In genomic region chr17:17043668-17044226, GRCh38 we compare ENCODE assay signal across 8 cellular contexts. TPM values are rescaled to one million over a fixed set of nuclear protein-coding genes. Genes with fewer than 3 reads are reported as not detected.
DNase-seq lines count a peak whose midpoint lies in the region; ATAC-seq, FAIRE-seq and TF ChIP-seq lines count a peak whose summit lies in the region.

No MANE protein-coding gene starts in this region.

- H3K4me3 ChIP-seq in mammary epithelial cell (replicated peaks in 1 of 3; ENCODE audit: insufficient read depth in 1 of 3, low read depth in 2 of 3, low read length in 3 of 3) (peak overlapping the region; percentile 61 to 92 (median 81)), uterus (peak overlapping the region; percentile 54 to 55)

- no TSS peak for BruUV-seq in mammary epithelial cell (replicated peaks; lab: Mats Ljungman, UMichigan)

- H3K27ac ChIP-seq in C4-2B: peak overlapping the region; percentile 87
- H3K27ac ChIP-seq in mammary epithelial cell (ENCODE audit: insufficient read depth, low read depth, low read length): peak overlapping the region; percentile 97
- peak overlapping the region; percentile 77 for H3K27ac ChIP-seq in uterus

- peak overlapping the region; percentile 91 for H3K4me3 Mint-ChIP-seq in memory B cell

- 3% methylated on average over 10 of the region's 11 CpGs for WGBS in mammary epithelial cell (ENCODE audit: low coverage, missing lambda C conversion rate)

- peaks cover 33% of the 10 kb centered on the region for H3K4me1 ChIP-seq in mammary epithelial cell (ENCODE audit: insufficient read depth, low read length)
- H3K4me1 ChIP-seq in uterus: peaks cover 2 to 17% of the 10 kb centered on the region in 2 donors

- CTCF ChIA-PET in mammary epithelial cell (lab: Charles Lee; ENCODE audit: low non-redundant PET): no interaction called here

- H3K79me2 ChIP-seq in mammary epithelial cell (ENCODE audit: insufficient read depth, low read length): peaks cover 70% of the 10 kb centered on the region

- no peak for FAIRE-seq in D721Med (lab: Jason Lieb, UNC)

- no peaks in the 10 kb centered on the region for H3K27me3 ChIP-seq in mammary epithelial cell (ENCODE audit: insufficient read depth, low read length)
- no peaks in the 10 kb centered on the region for H3K27me3 ChIP-seq in uterus

- peak overlapping the region; percentile 98 for H3K9ac ChIP-seq in mammary epithelial cell (ENCODE audit: insufficient read depth, low read length)

- ATAC-seq in memory B cell (ENCODE audit: low read depth): no peak
- ATAC-seq in GM21526 (IDR thresholded peaks at IDR 0.05; ENCODE audit: low FRiP score, unreplicated experiment): no peak

- no peak overlapping the region for H2AFZ ChIP-seq in mammary epithelial cell (ENCODE audit: low read depth, low read length)

- H3K36me3 Mint-ChIP-seq in memory B cell: peaks cover 4% of the 10 kb centered on the region

- dilution Hi-C loops in mammary epithelial cell (cut with HindIII; ENCODE audit: low sequenced_read_pairs): no loop called here

- H3K27me3 Mint-ChIP-seq in memory B cell: no peaks in the 10 kb centered on the region

- H3K9me3 Mint-ChIP-seq in memory B cell: no peaks in the 10 kb centered on the region

- peak overlapping the region; percentile 64 for H3K27ac Mint-ChIP-seq in memory B cell

- H3K4me2 ChIP-seq in mammary epithelial cell (ENCODE audit: insufficient read depth, low read depth, low read length): peak overlapping the region; percentile 77

- in situ Hi-C loops in mammary epithelial cell (cut with MboI; ENCODE audit: low sequenced_read_pairs in 2 of 2): no loop called here

- no peaks in the 10 kb centered on the region for H3K9me3 ChIP-seq in mammary epithelial cell (replicated peaks; ENCODE audit: insufficient read depth, low read length)
- no peaks in the 10 kb centered on the region for H3K9me3 ChIP-seq in uterus

- peaks cover 9% of the 10 kb centered on the region for H4K20me1 ChIP-seq in mammary epithelial cell (ENCODE audit: insufficient read depth, low read length)

- TF ChIP-seq POLR2A in uterus (IDR thresholded peaks at IDR 0.05): no peak

- DNase-seq in HuH-7.5 (ENCODE audit: low spot score) (peak; percentile 35), mammary epithelial cell (no peak), memory B cell (ENCODE audit: low spot score in 2 of 2) (no peak), uterus (peak in 1 of 2 donors; percentile 12), LoVo (ENCODE audit: low spot score) (no peak), D721Med (ENCODE audit: insufficient read length, low spot score) (no peak)

- H3K36me3 ChIP-seq in mammary epithelial cell (ENCODE audit: insufficient read depth, low read length) (peaks cover 1% of the 10 kb centered on the region), uterus (no peaks in the 10 kb centered on the region)

- TF ChIP-seq CTCF in C4-2B (conservative IDR thresholded peaks at IDR 0.05) (no peak), mammary epithelial cell (conservative IDR thresholded peaks at IDR 0.05 in 1 of 2, IDR thresholded peaks at IDR 0.05 in 1 of 2; ENCODE audit: extremely low read depth in 1 of 2, insufficient read depth in 1 of 2, low read depth in 1 of 2, low read length in 2 of 2) (no peak), uterus (IDR thresholded peaks at IDR 0.05) (no peak), D721Med (IDR thresholded peaks at IDR 0.05; ENCODE audit: insufficient read depth, missing control alignments) (no peak)

- intact Hi-C loops in mammary epithelial cell (cut with micrococcal nuclease) (loop anchor here (1.0 to 5.0 kb wide), 5 partner anchors 15 to 129 kb away; no protein-coding TSS in a partner anchor), uterus (cut with DNase I; ENCODE audit: low total_unique reads) (no loop called here)

- peaks cover 52% of the 10 kb centered on the region for H3K4me1 Mint-ChIP-seq in memory B cell

RNA-seq across cellular contexts. Expression of gene MPRIP, which starts 1.5 kb away (rescaled TPM):
- total RNA-seq in mammary epithelial cell: 100 to 1,000 TPM; 168 to 352 TPM
- polyA plus RNA-seq in mammary epithelial cell: 171 TPM
- 766 TPM for polyA minus RNA-seq in mammary epithelial cell
- total RNA-seq in uterus: 100 to 1,000 TPM in 2 of 4 donors, 10 to 100 TPM in 2; 61.5 to 407 (median 103) TPM
